In genomic region chr20:21105429-21106170, GRCh38 we compare ENCODE assay signal across 11 cellular contexts. TPM values are rescaled to one million over a fixed set of nuclear protein-coding genes. Genes with fewer than 3 reads are reported as not detected.
DNase-seq lines count a peak whose midpoint lies in the region; ATAC-seq and TF ChIP-seq lines count a peak whose summit lies in the region.
"Had no signal": no experiment of that assay in that cellular context is flagged by ENCODE, and none has a peak within 500 bp of the region (broad histone marks: within the 10 kb centered on the region; RNA-seq: fewer than 3 reads in every experiment).

No MANE protein-coding gene starts in this region.

- peak overlapping the region; percentile 75 to 87 for H3K4me3 Mint-ChIP-seq in H9

- intact Hi-C loops in dorsolateral prefrontal cortex (cut with DNase I) (loop anchor here in 1 of 2 donors (10.0 kb wide), 1 partner anchor 241 kb away; no protein-coding TSS in a partner anchor), prostate gland (cut with DNase I) (no loop called here)

- ATAC-seq in HG03139 (IDR thresholded peaks at IDR 0.05; ENCODE audit: unreplicated experiment) (no peak), HG02973 (IDR thresholded peaks at IDR 0.05; ENCODE audit: unreplicated experiment) (no peak)
- ATAC-seq: pancreas had no signal

- H3K36me3 ChIP-seq in neuronal stem cell (replicated peaks in 1 of 2; ENCODE audit: control insufficient read depth in 2 of 2, insufficient read depth in 2 of 2, low read length in 2 of 2) (no peaks in the 10 kb centered on the region), prostate gland (no peaks in the 10 kb centered on the region)
- H3K36me3 ChIP-seq: pancreas had no signal

- H3K4ac ChIP-seq in H9 (ENCODE audit: low read depth, low read length) (no peak overlapping the region), neuronal stem cell (ENCODE audit: low read length) (no peak overlapping the region)

- H3K18ac ChIP-seq in H9 (ENCODE audit: insufficient read length, low read depth, low read length) = peak overlapping the region; percentile 27
- H3K18ac ChIP-seq in neuronal stem cell (ENCODE audit: low read length) = peak overlapping the region; percentile 70

- H3K27me3 ChIP-seq in H9 (ENCODE audit: insufficient read depth, low read length) (peaks cover 34% of the 10 kb centered on the region), dorsolateral prefrontal cortex (peaks cover 0 to 80% (median 63%) of the 10 kb centered on the region in 45 donors), neuronal stem cell (ENCODE audit: control insufficient read depth in 3 of 3, insufficient read depth in 3 of 3, low read depth in 1 of 3, low read length in 3 of 3) (peaks cover 43 to 100% (median 79%) of the 10 kb centered on the region in 3 experiments), prostate gland (replicated peaks; ENCODE audit: insufficient read depth) (peaks cover 58% of the 10 kb centered on the region)

- peak overlapping the region; percentile 20 for H3K9ac ChIP-seq in H9 (ENCODE audit: extremely low read depth, insufficient read length, low read length)
- peak overlapping the region; percentile 81 for H3K9ac ChIP-seq in neuronal stem cell (ENCODE audit: low read depth, low read length, poor library complexity)

- no peak overlapping the region; a peak in 1 of 7 replicates for H3K27ac Mint-ChIP-seq in H9

- no peak overlapping the region for H4K8ac ChIP-seq in H9 (replicated peaks; ENCODE audit: insufficient read length, low read depth, low read length)
- H4K8ac ChIP-seq in neuronal stem cell (ENCODE audit: low read depth, low read length) = no peak overlapping the region

- H3K79me2 ChIP-seq in H9 (ENCODE audit: insufficient read depth, low read length) = no peaks in the 10 kb centered on the region

- H2BK20ac ChIP-seq in H9 (ENCODE audit: low read depth, low read length, poor library complexity, severe bottlenecking) = no peak overlapping the region

- H2BK12ac ChIP-seq in H9 (ENCODE audit: insufficient read length, low read depth, low read length) (no peak overlapping the region), neuronal stem cell (ENCODE audit: low read length) (peak overlapping the region; percentile 63)

- H3K23me2 ChIP-seq in H9 (ENCODE audit: insufficient read length, low read depth, low read length, poor library complexity, severe bottlenecking) = peaks cover 50% of the 10 kb centered on the region

- no peak overlapping the region for H3K23ac ChIP-seq in H9 (ENCODE audit: insufficient read length, low read depth, low read length)
- H3K23ac ChIP-seq in neuronal stem cell (ENCODE audit: low read depth, low read length, poor library complexity) = peak overlapping the region; percentile 77

- H3K4me1 ChIP-seq in H9 (ENCODE audit: insufficient read depth, low read length) = no peaks in the 10 kb centered on the region; the same call in 1 of the 2 replicates
- H3K4me1 ChIP-seq in neuronal stem cell (ENCODE audit: control insufficient read depth in 2 of 2, insufficient read depth in 1 of 2, low read depth in 1 of 2, low read length in 2 of 2) = peaks cover 17 to 22% of the 10 kb centered on the region in 2 donors
- H3K4me1 ChIP-seq in prostate gland (replicated peaks) = no peaks in the 10 kb centered on the region

- DNase-seq in D341Med (ENCODE audit: low spot score) (peak; percentile 48), H9 (peak; percentile 52), dorsolateral prefrontal cortex (peak in 1 of 10 donors; percentile 10), neuronal stem cell (ENCODE audit: low spot score) (no peak), prostate gland (ENCODE audit: low spot score) (no peak)
- DNase-seq: DMS79, hypothalamus, NCI-H446 had no signal

- no peak overlapping the region for H3K56ac ChIP-seq in H9 (ENCODE audit: insufficient read length, low read depth, low read length)

- no peak overlapping the region for H2AK5ac ChIP-seq in H9 (ENCODE audit: insufficient read length, low read length)
- no peak overlapping the region for H2AK5ac ChIP-seq in neuronal stem cell (ENCODE audit: low read depth, low read length)

- H2AFZ ChIP-seq in H9 (ENCODE audit: low read length) (no peak overlapping the region), neuronal stem cell (ENCODE audit: low read length) (peak overlapping the region; percentile 83)

- WGBS in H9 (ENCODE audit: extremely low coverage, insufficient read length, low lambda C conversion rate) = no CpG with 5 or more reads among the region's 50 CpGs
- WGBS in neuronal stem cell (ENCODE audit: extremely low coverage in 2 of 2, insufficient read length in 2 of 2, insufficient replicate concordance in 1 of 2), 2 donors = no CpG with 5 or more reads among the region's 50 CpGs
- 3% methylated on average over 35 of the region's 50 CpGs for WGBS in prostate gland

- TF ChIP-seq CTCF in H9 (conservative IDR thresholded peaks at IDR 0.05) (no peak), dorsolateral prefrontal cortex (IDR thresholded peaks at IDR 0.05 in 54 of 56, conservative IDR thresholded peaks at IDR 0.05 in 2 of 56; ENCODE audit: low read depth in 1 of 56, partially characterized antibody in 56 of 56) (no peak), prostate gland (IDR thresholded peaks at IDR 0.05) (no peak)

- H3K9me3 ChIP-seq in H9 (ENCODE audit: control insufficient read depth, low read depth, low read length) (no peaks in the 10 kb centered on the region), neuronal stem cell (replicated peaks in 1 of 2; ENCODE audit: control insufficient read depth in 2 of 2, insufficient read depth in 1 of 2, low read depth in 1 of 2, low read length in 2 of 2) (no peaks in the 10 kb centered on the region), prostate gland (no peaks in the 10 kb centered on the region)
- H3K9me3 ChIP-seq: pancreas had no signal

- no peak overlapping the region for H4K91ac ChIP-seq in H9 (ENCODE audit: insufficient read length, low read depth, low read length)
- H4K91ac ChIP-seq in neuronal stem cell (ENCODE audit: low read depth, low read length, poor library complexity) = no peak overlapping the region

- H3K4me2 ChIP-seq in H9 (ENCODE audit: insufficient read depth, insufficient read length, low read length) = peak overlapping the region; percentile 64
- H3K4me2 ChIP-seq in neuronal stem cell (ENCODE audit: insufficient read depth, low read length, poor library complexity, severe bottlenecking) = peak overlapping the region; percentile 51

- H3K14ac ChIP-seq in H9 (ENCODE audit: insufficient read depth, low read length) (peak overlapping the region; percentile 67), neuronal stem cell (ENCODE audit: low read length) (no peak overlapping the region)

- H2BK15ac ChIP-seq in H9 (ENCODE audit: low read depth, low read length) (no peak overlapping the region), neuronal stem cell (ENCODE audit: low read length) (no peak overlapping the region)

- H4K5ac ChIP-seq in H9 (ENCODE audit: insufficient read length, low read depth, low read length) = no peak overlapping the region

- H3T11ph ChIP-seq in H9 (ENCODE audit: low read length) = no peak overlapping the region

- H3K27me3 Mint-ChIP-seq in H9 (ENCODE audit: low read depth) = peaks cover 87% of the 10 kb centered on the region

- peaks cover 0 to 3% of the 10 kb centered on the region in 2 experiments; a peak in 2 of 5 replicates for H3K9me3 Mint-ChIP-seq in H9

- TF ChIP-seq POLR2A in prostate gland (IDR thresholded peaks at IDR 0.05) = no peak

- H3K79me1 ChIP-seq in H9 (ENCODE audit: insufficient read depth, low read depth, low read length, poor library complexity, severe bottlenecking) (no peaks in the 10 kb centered on the region), neuronal stem cell (ENCODE audit: low read depth, low read length) (peaks cover 2% of the 10 kb centered on the region)

- H2BK5ac ChIP-seq in H9 (ENCODE audit: insufficient read length, low read length) (no peak overlapping the region), neuronal stem cell (ENCODE audit: low read length) (no peak overlapping the region)

- H3K27ac ChIP-seq in H9 (ENCODE audit: insufficient read length, low read depth, low read length) (no peak overlapping the region), dorsolateral prefrontal cortex (peak overlapping the region in 8 of 59 donors; percentile 6 to 57 (median 38)), neuronal stem cell (replicated peaks; ENCODE audit: low read length) (no peak overlapping the region), prostate gland (no peak overlapping the region)
- H3K27ac ChIP-seq: pancreas had no signal

- H3K4me3 ChIP-seq in dorsolateral prefrontal cortex (peak overlapping the region; percentile 14 to 70 (median 46)), neuronal stem cell (ENCODE audit: low read length in 2 of 2) (no peak overlapping the region), prostate gland (no peak overlapping the region)

- H4K20me1 ChIP-seq in H9 (ENCODE audit: control insufficient read depth, insufficient read depth, insufficient read length) = no peaks in the 10 kb centered on the region

- no peak overlapping the region for H2BK120ac ChIP-seq in H9 (ENCODE audit: low read depth, low read length, poor library complexity, severe bottlenecking)
- H2BK120ac ChIP-seq in neuronal stem cell (ENCODE audit: low read depth, low read length) = no peak overlapping the region

- H3K4me1 Mint-ChIP-seq in H9 = peaks cover 30 to 43% of the 10 kb centered on the region in 2 experiments

- H3K36me3 Mint-ChIP-seq in H9 (ENCODE audit: insufficient read depth in 1 of 3, low read depth in 3 of 3) = no peaks in the 10 kb centered on the region

RNA-seq across cellular contexts. Expression of gene LINC00237, which starts 0.6 kb away (rescaled TPM):
- total RNA-seq in H9 (2021) (0.24 and 0.90 TPM in 2 replicates), dorsolateral prefrontal cortex (1 to 10 TPM in 72 of 120 experiments, under 1 TPM in 33, not detected in 15; 0.46 to 5.1 (median 1.4) TPM), prostate gland (not detected)
- not detected for polyA plus RNA-seq in neuronal stem cell (2013, experiment 1 of 2)
- polyA plus RNA-seq in neuronal stem cell (2013, experiment 2 of 2) = not detected
- total RNA-seq: pancreas had no signal

RNA-seq across cellular contexts. Expression of gene KIZ, which starts 20.3 kb away (rescaled TPM):
- total RNA-seq in H9 (2021) (29.3 and 41.0 TPM in 2 replicates), dorsolateral prefrontal cortex (10 to 100 TPM; 29.8 to 75.5 (median 45.9) TPM), prostate gland (10 to 100 TPM; 39.9 to 41.0 TPM)
- 15.6 TPM for polyA plus RNA-seq in neuronal stem cell (2013, experiment 1 of 2)
- 17.1 TPM for polyA plus RNA-seq in neuronal stem cell (2013, experiment 2 of 2)

Comparison
In these comparisons a context has a peak if more than half of its experiments do, and no peak if none do; other contexts are left out.
1. DNase-seq: peak in D341Med (single experiment) and H9 (single experiment); none in neuronal stem cell (single experiment) and prostate gland (single experiment).
2. H3K4me3 ChIP-seq: peak in dorsolateral prefrontal cortex (59 of 59); none in neuronal stem cell (0 of 2) and prostate gland (0 of 2).